Comparison of ENCODE assay signal across 20 cellular contexts in genomic region chr7:111929258-111929657, GRCh38.
DNase-seq lines count a peak whose midpoint lies in the region; ATAC-seq, FAIRE-seq and TF ChIP-seq lines count a peak whose summit lies in the region.
"Had no signal": no experiment of that assay in that cellular context is flagged by ENCODE, and none has a peak within 500 bp of the region (broad histone marks: within the 10 kb centered on the region; RNA-seq: fewer than 3 reads in every experiment).

No MANE protein-coding gene starts in this region.

- H3K9ac ChIP-seq in SK-N-SH (no peak overlapping the region), OCI-LY1 (ENCODE audit: low read length) (no peak overlapping the region)

- peaks cover 9% of the 10 kb centered on the region for H3K4me1 Mint-ChIP-seq in brain
- H3K4me1 Mint-ChIP-seq in naive thymus-derived CD4-positive, alpha-beta T cell, result peaks cover 0 to 4% (median 0%) of the 10 kb centered on the region in 7 donors
- H3K4me1 Mint-ChIP-seq in activated naive CD8-positive, alpha-beta T cell treated with anti-CD3 and anti-CD28 coated beads, Interleukin-2, amount 50 U/mL, for 24 hours, result no peaks in the 10 kb centered on the region

- no peak overlapping the region for H3K27ac ChIP-seq in SK-N-SH (ENCODE audit: low read depth in 2 of 2, low read length in 1 of 2)
- H3K27ac ChIP-seq in OCI-LY1 (ENCODE audit: low read depth, low read length, poor library complexity, severe bottlenecking), result no peak overlapping the region
- H3K27ac ChIP-seq in pancreas, result no peak overlapping the region
- H3K27ac ChIP-seq in naive thymus-derived CD4-positive, alpha-beta T cell (ENCODE audit: low read depth, low read length), result no peak overlapping the region
- H3K27ac ChIP-seq: 22Rv1 had no signal

- no peaks in the 10 kb centered on the region for H3K9me3 Mint-ChIP-seq in brain
- H3K9me3 Mint-ChIP-seq in naive thymus-derived CD4-positive, alpha-beta T cell, result no peaks in the 10 kb centered on the region
- no peaks in the 10 kb centered on the region for H3K9me3 Mint-ChIP-seq in activated naive CD8-positive, alpha-beta T cell treated with anti-CD3 and anti-CD28 coated beads, Interleukin-2, amount 50 U/mL, for 24 hours

- CTCF ChIA-PET in SK-N-SH (lab: Yijun Ruan, JAX), result interaction anchor here (0.7 kb wide), 1 partner anchor 176 kb away, joined by 3 read pairs; no protein-coding TSS in a partner anchor
- CTCF ChIA-PET in naive thymus-derived CD4-positive, alpha-beta T cell (lab: Charles Lee), result interaction anchor here (0.6 kb wide), 1 partner anchor 67 kb away, joined by 3 read pairs; no protein-coding TSS in a partner anchor

- TF ChIP-seq EP300 in SK-N-SH (IDR thresholded peaks at IDR 0.05; ENCODE audit: borderline replicate concordance in 1 of 2, low read depth in 1 of 2, low read length in 1 of 2), result no peak

- H3K36me3 ChIP-seq in SK-N-SH (replicated peaks in 1 of 2; ENCODE audit: control insufficient read depth in 1 of 2, insufficient read depth in 2 of 2, low read length in 1 of 2), result peaks cover 0 to 8% of the 10 kb centered on the region in 2 experiments
- H3K36me3 ChIP-seq in OCI-LY1 (ENCODE audit: insufficient read depth, low read length), result no peaks in the 10 kb centered on the region
- H3K36me3 ChIP-seq in pancreas, result no peaks in the 10 kb centered on the region
- H3K36me3 ChIP-seq in naive thymus-derived CD4-positive, alpha-beta T cell (ENCODE audit: control insufficient read depth in 2 of 3, insufficient read depth in 3 of 3, low read length in 3 of 3), result no peaks in the 10 kb centered on the region
- H3K36me3 ChIP-seq: HAP-1 had no signal

- H3K4me1 ChIP-seq in SK-N-SH (ENCODE audit: control insufficient read depth in 1 of 2, insufficient read depth in 2 of 2, low read depth in 1 of 2, low read length in 1 of 2) (no peaks in the 10 kb centered on the region; a peak in 2 of 4 replicates), OCI-LY1 (ENCODE audit: insufficient read depth, low read length, severe bottlenecking) (no peaks in the 10 kb centered on the region), pancreas (no peaks in the 10 kb centered on the region)
- H3K4me1 ChIP-seq in naive thymus-derived CD4-positive, alpha-beta T cell (ENCODE audit: control insufficient read depth in 2 of 2, insufficient read depth in 2 of 2, low read length in 2 of 2), result no peaks in the 10 kb centered on the region
- H3K4me1 ChIP-seq: Caco-2 had no signal

- no peaks in the 10 kb centered on the region for H3K9me2 ChIP-seq in SK-N-SH
- no peaks in the 10 kb centered on the region for H3K9me2 ChIP-seq in OCI-LY1 (ENCODE audit: low read depth, low read length)

- intact Hi-C loops in pancreas (cut with DNase I), result no loop called here
- intact Hi-C loops in naive thymus-derived CD4-positive, alpha-beta T cell (cut with micrococcal nuclease), result no loop called here

- H3K27ac Mint-ChIP-seq in brain, result no peak overlapping the region
- H3K27ac Mint-ChIP-seq in naive thymus-derived CD4-positive, alpha-beta T cell, result no peak overlapping the region
- H3K27ac Mint-ChIP-seq in activated naive CD8-positive, alpha-beta T cell treated with anti-CD3 and anti-CD28 coated beads, Interleukin-2, amount 50 U/mL, for 24 hours, result no peak overlapping the region

- POLR2A ChIA-PET in SK-N-SH (lab: Yijun Ruan, JAX), result no interaction called here
- POLR2A ChIA-PET in naive thymus-derived CD4-positive, alpha-beta T cell (lab: Charles Lee), result no interaction called here

- ATAC-seq in SK-N-SH treated with all-trans-retinoic acid at 6 μM for 48 hours, result no peak
- ATAC-seq in pancreas, result no peak
- ATAC-seq in naive thymus-derived CD4-positive, alpha-beta T cell, result no peak
- no peak for ATAC-seq in activated naive CD8-positive, alpha-beta T cell treated with anti-CD3 and anti-CD28 coated beads, Interleukin-2, amount 50 U/mL, for 24 hours

- peak; percentile 37 for TF ChIP-seq CTCF in SK-N-SH (IDR thresholded peaks at IDR 0.05)
- peak; percentile 23; the same call in 1 of the 2 replicates for TF ChIP-seq CTCF in OCI-LY1 (IDR thresholded peaks at IDR 0.05; ENCODE audit: low read length)
- peak; percentile 5 to 13 for TF ChIP-seq CTCF in brain (conservative IDR thresholded peaks at IDR 0.05)
- no peak for TF ChIP-seq CTCF in pancreas (IDR thresholded peaks at IDR 0.05)

- FAIRE-seq in pancreas (lab: Jason Lieb, UNC), result peak; percentile 72
- FAIRE-seq: G401.6 had no signal

- no peak overlapping the region for H2AFZ ChIP-seq in SK-N-SH (ENCODE audit: low read depth)
- H2AFZ ChIP-seq in OCI-LY1 (ENCODE audit: low read length), result no peak overlapping the region

- H3K4me2 ChIP-seq in SK-N-SH (no peak overlapping the region), OCI-LY1 (ENCODE audit: low read length) (no peak overlapping the region)

- H3K36me3 Mint-ChIP-seq in brain, result peaks cover 8% of the 10 kb centered on the region
- no peaks in the 10 kb centered on the region for H3K36me3 Mint-ChIP-seq in naive thymus-derived CD4-positive, alpha-beta T cell
- peaks cover 1% of the 10 kb centered on the region for H3K36me3 Mint-ChIP-seq in activated naive CD8-positive, alpha-beta T cell treated with anti-CD3 and anti-CD28 coated beads, Interleukin-2, amount 50 U/mL, for 24 hours (ENCODE audit: low read depth)

- peak; percentile 41 for TF ChIP-seq RAD21 in SK-N-SH (IDR thresholded peaks at IDR 0.05; ENCODE audit: low read length)

- H3F3A ChIP-seq in SK-N-SH (replicated peaks; ENCODE audit: insufficient read depth) (no peaks in the 10 kb centered on the region), OCI-LY1 (ENCODE audit: insufficient read depth, low read length) (no peaks in the 10 kb centered on the region)

- no peak overlapping the region for H3K4me3 ChIP-seq in SK-N-SH (ENCODE audit: low read depth in 2 of 2, low read length in 1 of 2)
- no peak overlapping the region for H3K4me3 ChIP-seq in OCI-LY1 (ENCODE audit: low read depth, low read length, poor library complexity, severe bottlenecking)
- no peak overlapping the region for H3K4me3 ChIP-seq in pancreas
- H3K4me3 ChIP-seq in naive thymus-derived CD4-positive, alpha-beta T cell (ENCODE audit: low read length), result no peak overlapping the region
- H3K4me3 ChIP-seq: HAP-1 had no signal

- DNase-seq in SK-N-SH (no peak), pancreas (no peak), HuH-7 (ENCODE audit: low spot score) (no peak)
- DNase-seq in naive thymus-derived CD4-positive, alpha-beta T cell, result no peak
- no peak for DNase-seq in activated naive CD8-positive, alpha-beta T cell treated with anti-CD3 and anti-CD28 coated beads, Interleukin-2, amount 50 U/mL, for 24 hours
- DNase-seq: Caco-2; DMS53; NCI-H1092; NCI-H2107; NCI-H226; NCI-H526 treated with DMSO at 0.1 percent for 48 hours; NK-92 treated with Interleukin-12 subunit alpha and Interleukin-12 subunit beta, amount 100 ng/mL, for 24 hours; SIG-M5; SW 1271 had no signal

- H3K27me3 ChIP-seq in SK-N-SH (ENCODE audit: insufficient read depth) (no peaks in the 10 kb centered on the region), OCI-LY1 (ENCODE audit: insufficient read depth, low read length) (no peaks in the 10 kb centered on the region), pancreas (no peaks in the 10 kb centered on the region)
- no peaks in the 10 kb centered on the region for H3K27me3 ChIP-seq in naive thymus-derived CD4-positive, alpha-beta T cell (ENCODE audit: control insufficient read depth in 2 of 2, insufficient read depth in 2 of 2, low read length in 2 of 2)

- H3K27me3 Mint-ChIP-seq in brain, result no peaks in the 10 kb centered on the region
- H3K27me3 Mint-ChIP-seq in naive thymus-derived CD4-positive, alpha-beta T cell, result peaks cover 0 to 14% (median 6%) of the 10 kb centered on the region in 5 donors
- H3K27me3 Mint-ChIP-seq in activated naive CD8-positive, alpha-beta T cell treated with anti-CD3 and anti-CD28 coated beads, Interleukin-2, amount 50 U/mL, for 24 hours, result peaks cover 5% of the 10 kb centered on the region

- H3K79me2 ChIP-seq in SK-N-SH (ENCODE audit: insufficient read depth), result no peaks in the 10 kb centered on the region
- no peaks in the 10 kb centered on the region for H3K79me2 ChIP-seq in OCI-LY1 (ENCODE audit: insufficient read depth, low read length)

- no peaks in the 10 kb centered on the region for H3K9me3 ChIP-seq in SK-N-SH
- no peaks in the 10 kb centered on the region for H3K9me3 ChIP-seq in OCI-LY1 (ENCODE audit: low read length)
- no peaks in the 10 kb centered on the region for H3K9me3 ChIP-seq in pancreas
- no peaks in the 10 kb centered on the region for H3K9me3 ChIP-seq in naive thymus-derived CD4-positive, alpha-beta T cell (ENCODE audit: control insufficient read depth in 2 of 3, low read length in 3 of 3)
- H3K9me3 ChIP-seq: Caco-2, HAP-1 had no signal

- H3K4me3 Mint-ChIP-seq in brain, result no peak overlapping the region
- H3K4me3 Mint-ChIP-seq in naive thymus-derived CD4-positive, alpha-beta T cell, result no peak overlapping the region
- no peak overlapping the region for H3K4me3 Mint-ChIP-seq in activated naive CD8-positive, alpha-beta T cell treated with anti-CD3 and anti-CD28 coated beads, Interleukin-2, amount 50 U/mL, for 24 hours

- H4K20me1 ChIP-seq in SK-N-SH (ENCODE audit: insufficient read depth) (no peaks in the 10 kb centered on the region), OCI-LY1 (ENCODE audit: insufficient read depth, low read length) (no peaks in the 10 kb centered on the region)

TF ChIP-seq in SK-N-SH, 30 proteins besides CTCF, POLR2A, EP300 and RAD21 (continues in another document):
- TF ChIP-seq NRF1 (IDR thresholded peaks at IDR 0.05; ENCODE audit: low read depth, low read length) (no peak), TAF1 (IDR thresholded peaks at IDR 0.05; ENCODE audit: borderline replicate concordance, low read depth, low read length) (no peak), PBX3 (IDR thresholded peaks at IDR 0.05) (no peak)

TF ChIP-seq in SK-N-SH treated with all-trans-retinoic acid at 6 μM for 48 hours, 23 proteins besides CTCF, POLR2A, EP300 and RAD21 (continues in another document):
- TF ChIP-seq CSDC2 (CRISPR knock-in tag; IDR thresholded peaks at IDR 0.05), result no peak
- TF ChIP-seq PATZ1 (CRISPR knock-in tag; IDR thresholded peaks at IDR 0.05; ENCODE audit: borderline replicate concordance), result no peak
- TF ChIP-seq ESRRG (CRISPR knock-in tag; IDR thresholded peaks at IDR 0.05), result no peak

Comparison
In these comparisons a context has a peak if more than half of its experiments do, and no peak if none do; other contexts are left out.
1. CTCF ChIP-seq: peak in SK-N-SH (single experiment), OCI-LY1 (single experiment) and brain (2 of 2); none in pancreas (0 of 4).